Comparison of ENCODE assay signal across 19 cellular contexts in genomic region chr6:43869792-43870659, GRCh38.
DNase-seq lines count a peak whose midpoint lies in the region; ATAC-seq, FAIRE-seq and TF ChIP-seq lines count a peak whose summit lies in the region.
"Had no signal": no experiment of that assay in that cellular context is flagged by ENCODE, and none has a peak within 500 bp of the region (broad histone marks: within the 10 kb centered on the region; RNA-seq: fewer than 3 reads in every experiment).

No MANE protein-coding gene starts in this region.

- no peaks in the 10 kb centered on the region for H3K79me2 ChIP-seq in HepG2 (ENCODE audit: insufficient read depth, low read length)

- H3K4me2 ChIP-seq in HepG2 (ENCODE audit: low read depth, low read length), result no peak overlapping the region
- H3K4me2 ChIP-seq: KMS-11 had no signal

- DNase-seq in HepG2 (ENCODE audit: low spot score), result no peak
- no peak for DNase-seq in right lobe of liver
- DNase-seq in SK-N-MC (ENCODE audit: low read depth, low spot score), result peak; percentile 64
- peak; percentile 41 for DNase-seq in upper lobe of right lung
- no peak for DNase-seq in NCI-H446 (lab: John Stamatoyannopoulos, UW)
- DNase-seq in RPMI8226, result no peak
- no peak for DNase-seq in RKO (ENCODE audit: low spot score)
- DNase-seq: DMS 273 treated with DMSO at 0.1 percent for 48 hours; NCI-H1105; NCI-H187; NCI-H345; NCI-H526 treated with DMSO at 0.1 percent for 48 hours; NK-92 treated with Interleukin-12 subunit alpha and Interleukin-12 subunit beta, amount 100 ng/mL, for 24 hours had no signal

- no peaks in the 10 kb centered on the region for H3K9me3 ChIP-seq in HepG2 (ENCODE audit: low read length)
- no peaks in the 10 kb centered on the region for H3K9me3 ChIP-seq in right lobe of liver
- H3K9me3 ChIP-seq in SK-N-MC (ENCODE audit: low read depth, low read length), result no peaks in the 10 kb centered on the region
- H3K9me3 ChIP-seq in upper lobe of right lung, result no peaks in the 10 kb centered on the region

- TF ChIP-seq EP300 in HepG2 (IDR thresholded peaks at IDR 0.05; ENCODE audit: low read depth in 2 of 2, low read length in 2 of 2) (no peak), HepG2 (CRISPR knock-in tag; IDR thresholded peaks at IDR 0.05; ENCODE audit: borderline replicate concordance) (no peak)

- H3K4me1 Mint-ChIP-seq in nephron, result peaks cover 65% of the 10 kb centered on the region
- H3K4me1 Mint-ChIP-seq: CD14-positive monocyte had no signal

- no peaks in the 10 kb centered on the region for H3K9me3 Mint-ChIP-seq in nephron

- H3K27me3 ChIP-seq in HepG2 (ENCODE audit: control insufficient read depth in 1 of 2, insufficient read depth in 2 of 2, low read length in 2 of 2), result peaks cover 9 to 65% of the 10 kb centered on the region in 2 experiments; a peak in 4 of 5 replicates
- no peaks in the 10 kb centered on the region for H3K27me3 ChIP-seq in right lobe of liver
- no peaks in the 10 kb centered on the region for H3K27me3 ChIP-seq in upper lobe of right lung

- no peaks in the 10 kb centered on the region for H4K20me1 ChIP-seq in HepG2 (ENCODE audit: insufficient read depth, low read length)

- no peak for TF ChIP-seq RAD21 in HepG2 (CRISPR knock-in tag; IDR thresholded peaks at IDR 0.05)

- H3K36me3 ChIP-seq in HepG2 (replicated peaks in 1 of 2; ENCODE audit: control insufficient read depth in 1 of 2, insufficient read depth in 2 of 2, low read length in 2 of 2) (no peaks in the 10 kb centered on the region), right lobe of liver (no peaks in the 10 kb centered on the region), SK-N-MC (ENCODE audit: insufficient read depth, low read length) (no peaks in the 10 kb centered on the region), upper lobe of right lung (no peaks in the 10 kb centered on the region)

- H3K4me1 ChIP-seq in HepG2 (ENCODE audit: insufficient read depth, low read length), result peaks cover 27% of the 10 kb centered on the region
- H3K4me1 ChIP-seq in right lobe of liver, result peaks cover 0 to 7% (median 0%) of the 10 kb centered on the region in 4 donors
- H3K4me1 ChIP-seq in upper lobe of right lung, result peaks cover 6% of the 10 kb centered on the region

- ATAC-seq in HepG2, result peak; percentile 8; the same call in 1 of the 3 replicates
- no peak for ATAC-seq in right lobe of liver
- no peak for ATAC-seq in upper lobe of right lung
- ATAC-seq: HCT116 had no signal

- CTCF ChIA-PET in HepG2 (lab: Yijun Ruan, JAX; ENCODE audit: low intra/inter-chr PET ratio, low total read pairs), result no interaction called here

- no peak for FAIRE-seq in HepG2 (lab: Jason Lieb, UNC)
- FAIRE-seq: GM19239 had no signal

- H3K27ac ChIP-seq in HepG2 (ENCODE audit: extremely low read length, insufficient read depth, low read length) (no peak overlapping the region), right lobe of liver (no peak overlapping the region), SK-N-MC (peak overlapping the region; percentile 95), upper lobe of right lung (no peak overlapping the region)
- H3K27ac ChIP-seq: HL-60, KMS-11 had no signal

- POLR2A ChIA-PET in HepG2 (lab: Yijun Ruan, JAX), result no interaction called here

- peaks cover 35% of the 10 kb centered on the region for H3K27me3 Mint-ChIP-seq in nephron (ENCODE audit: low read depth)

- WGBS in HepG2 (ENCODE audit: low lambda C conversion rate), result 16% methylated on average over 7 of the region's 8 CpGs
- 93% methylated on average over 3 of the region's 8 CpGs for WGBS in right lobe of liver (ENCODE audit: insufficient coverage, low coverage, low lambda C conversion rate, missing lambda C conversion rate)

- H3K4me3 ChIP-seq in HepG2 (replicated peaks in 1 of 3; ENCODE audit: insufficient read depth in 1 of 3, low read depth in 2 of 3, low read length in 3 of 3) (no peak overlapping the region), right lobe of liver (no peak overlapping the region), SK-N-MC (no peak overlapping the region), upper lobe of right lung (no peak overlapping the region)

- TF ChIP-seq CTCF in HepG2 (CRISPR knock-in tag; IDR thresholded peaks at IDR 0.05), result no peak
- no peak for TF ChIP-seq CTCF in right lobe of liver (IDR thresholded peaks at IDR 0.05)
- no peak for TF ChIP-seq CTCF in nephron (IDR thresholded peaks at IDR 0.05; ENCODE audit: unreplicated experiment in 3 of 3)
- TF ChIP-seq CTCF in upper lobe of right lung (IDR thresholded peaks at IDR 0.05), result no peak

- TF ChIP-seq POLR2A in HepG2 (IDR thresholded peaks at IDR 0.05; ENCODE audit: insufficient read depth in 1 of 2, low read depth in 2 of 2, low read length in 2 of 2) (no peak), right lobe of liver (IDR thresholded peaks at IDR 0.05) (no peak)

- no TSS peak for BruUV-seq in HepG2 (replicated peaks; lab: Mats Ljungman, UMichigan)

- no peaks in the 10 kb centered on the region for H3K36me3 Mint-ChIP-seq in nephron (ENCODE audit: low read depth)
- H3K36me3 Mint-ChIP-seq: CD14-positive monocyte had no signal

- H3K4me3 Mint-ChIP-seq in nephron, result no peak overlapping the region
- H3K4me3 Mint-ChIP-seq: CD14-positive monocyte had no signal

- H3K9ac ChIP-seq in HepG2 (ENCODE audit: insufficient read depth, low read depth, low read length) (no peak overlapping the region), SK-N-MC (ENCODE audit: insufficient read length) (peak overlapping the region; percentile 46)
- H3K9ac ChIP-seq: KMS-11 had no signal

- H2AFZ ChIP-seq in HepG2 (ENCODE audit: low read length), result no peak overlapping the region

- intact Hi-C loops in HepG2 (cut with micrococcal nuclease; ENCODE audit: unreplicated experiment) (no loop called here), right lobe of liver (cut with DNase I) (no loop called here), upper lobe of right lung (cut with DNase I) (no loop called here)

- in situ Hi-C loops in HepG2 (cut with HindIII; ENCODE audit: extremely low pct_ligation_motif_present, low pct_unique_long_range_greater_than_20kb), result no loop called here

- H3K27ac Mint-ChIP-seq in nephron, result peak overlapping the region; percentile 80 to 85 (median 81)
- H3K27ac Mint-ChIP-seq: CD14-positive monocyte had no signal

TF ChIP-seq in HepG2, 621 proteins besides CTCF, POLR2A, EP300 and RAD21:
- peak; percentile 87 for TF ChIP-seq HNRNPK (IDR thresholded peaks at IDR 0.05; ENCODE audit: low read depth, low read length, poor library complexity, severe bottlenecking)
- 0 out of 2 replicates have a peak, but pooled peaks have one; percentile 6 for TF ChIP-seq ZNF891 (CRISPR knock-in tag; IDR thresholded peaks at IDR 0.05)
- 0 out of 2 replicates have a peak, but pooled peaks have one; percentile 66 for TF ChIP-seq PCBP1 (IDR thresholded peaks at IDR 0.05; ENCODE audit: borderline replicate concordance, low read depth, low read length)
- no peak for TF ChIP-seq RELA (CRISPR knock-in tag; IDR thresholded peaks at IDR 0.05)

Comparison
In these comparisons a context has a peak if more than half of its experiments do, and no peak if none do; other contexts are left out.
1. DNase-seq: peak in SK-N-MC (single experiment) and upper lobe of right lung (single experiment); none in HepG2 (single experiment), right lobe of liver (0 of 3), NCI-H446 (0 of 2), RPMI8226 (single experiment) and RKO (single experiment).